ENCODE assay signal across 1 cellular context in the genomic region with DNA sequence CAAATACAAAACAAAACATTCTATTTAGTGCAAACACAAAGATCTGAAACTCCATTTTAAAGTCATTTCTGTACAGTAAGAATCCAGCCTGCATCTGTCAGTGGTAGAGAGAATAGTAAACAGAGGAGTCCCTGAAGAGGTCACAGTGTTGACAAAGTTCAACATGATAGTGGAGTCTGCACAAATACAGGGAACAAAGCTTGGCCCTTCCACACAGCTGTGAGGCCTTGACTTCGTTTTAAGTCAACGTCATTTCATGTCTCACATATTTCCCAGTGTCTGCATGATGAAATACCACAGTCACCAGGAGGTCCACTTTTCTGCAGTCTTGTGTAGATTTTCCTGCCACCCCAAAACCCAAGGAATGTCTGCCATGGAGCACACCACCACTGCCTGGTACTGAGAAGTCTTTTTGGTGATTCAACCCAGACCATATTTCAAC.
A peak's percentile ranks its signal among the peaks of the same experiment; 100 is the strongest.
TF ChIP-seq lines count a peak whose summit lies in the region.

No MANE protein-coding gene starts in this region.

TF ChIP-seq in HepG2, 621 proteins besides CTCF, POLR2A, EP300 and RAD21 (continued from another document and continues in another):
- TF ChIP-seq CEBPG (CRISPR knock-in tag; IDR thresholded peaks at IDR 0.05) (peak; percentile 92), SNRNP70 (IDR thresholded peaks at IDR 0.05; ENCODE audit: low read depth, low read length) (no peak), PHF21A (CRISPR knock-in tag; IDR thresholded peaks at IDR 0.05) (peak; percentile 50; the same call in 1 of the 2 replicates), ARID2 (CRISPR knock-in tag; IDR thresholded peaks at IDR 0.05; ENCODE audit: borderline replicate concordance) (no peak), HES4 (CRISPR knock-in tag; IDR thresholded peaks at IDR 0.05; ENCODE audit: borderline replicate concordance) (no peak), DRAP1 (CRISPR knock-in tag; IDR thresholded peaks at IDR 0.05) (peak; percentile 34; the same call in 1 of the 2 replicates), ZNF878 (CRISPR knock-in tag; IDR thresholded peaks at IDR 0.05) (peak; percentile 39; the same call in 1 of the 2 replicates), SALL2 (CRISPR knock-in tag; IDR thresholded peaks at IDR 0.05) (peak; percentile 87), ZSCAN31 (CRISPR knock-in tag; IDR thresholded peaks at IDR 0.05; ENCODE audit: low read depth) (no peak), ZFAT (CRISPR knock-in tag; conservative IDR thresholded peaks at IDR 0.05) (no peak), ZNF674 (CRISPR knock-in tag; IDR thresholded peaks at IDR 0.05; ENCODE audit: low read depth) (no peak), MAZ (IDR thresholded peaks at IDR 0.05; ENCODE audit: borderline replicate concordance, low read depth, low read length) (no peak), MAZ (CRISPR knock-in tag; IDR thresholded peaks at IDR 0.05; ENCODE audit: low read depth) (no peak), ZNF720 (CRISPR knock-in tag; IDR thresholded peaks at IDR 0.05) (no peak), THAP9 (CRISPR knock-in tag; IDR thresholded peaks at IDR 0.05; ENCODE audit: borderline replicate concordance) (no peak), CHCHD3 (CRISPR knock-in tag; IDR thresholded peaks at IDR 0.05) (no peak), JUND (CRISPR knock-in tag; IDR thresholded peaks at IDR 0.05) (peak; percentile 57; the same call in 1 of the 2 replicates), ESRRA (CRISPR knock-in tag; IDR thresholded peaks at IDR 0.05; ENCODE audit: low read depth) (peak; percentile 40; the same call in 1 of the 2 replicates), ZNF337 (CRISPR knock-in tag; IDR thresholded peaks at IDR 0.05; ENCODE audit: borderline replicate concordance, low read depth) (no peak), HMG20A (CRISPR knock-in tag; IDR thresholded peaks at IDR 0.05; ENCODE audit: borderline replicate concordance) (peak; percentile 93), ZNF30 (CRISPR knock-in tag; IDR thresholded peaks at IDR 0.05) (no peak), GATAD2A (CRISPR knock-in tag; IDR thresholded peaks at IDR 0.05) (peak; percentile 95), FOXC1 (CRISPR knock-in tag; IDR thresholded peaks at IDR 0.05; ENCODE audit: borderline replicate concordance) (no peak), ISL2 (CRISPR knock-in tag; IDR thresholded peaks at IDR 0.05) (peak; percentile 92), PHB2 (IDR thresholded peaks at IDR 0.05; ENCODE audit: partially characterized antibody) (no peak), ZNF614 (CRISPR knock-in tag; IDR thresholded peaks at IDR 0.05; ENCODE audit: borderline replicate concordance) (no peak), JARID2 (CRISPR knock-in tag; IDR thresholded peaks at IDR 0.05; ENCODE audit: insufficient replicate concordance) (no peak), ZBTB20 (CRISPR knock-in tag; IDR thresholded peaks at IDR 0.05; ENCODE audit: borderline replicate concordance, low read depth) (peak; percentile 59; the same call in 1 of the 2 replicates), BCL6 (CRISPR knock-in tag; IDR thresholded peaks at IDR 0.05) (peak; percentile 98), HMGA1 (CRISPR knock-in tag; conservative IDR thresholded peaks at IDR 0.05) (no peak), TEAD2 (CRISPR knock-in tag; IDR thresholded peaks at IDR 0.05) (0 out of 2 replicates have a peak, but pooled peaks have one; percentile 26), ZNF136 (CRISPR knock-in tag; IDR thresholded peaks at IDR 0.05; ENCODE audit: low read depth) (no peak), ZNF766 (CRISPR knock-in tag; IDR thresholded peaks at IDR 0.05; ENCODE audit: borderline replicate concordance) (no peak), TCF7 (IDR thresholded peaks at IDR 0.05; ENCODE audit: low read depth) (peak; percentile 85), ATF7-NPFF (CRISPR knock-in tag; IDR thresholded peaks at IDR 0.05; ENCODE audit: low read depth) (peak; percentile 22; the same call in 1 of the 2 replicates), ATF4 (CRISPR knock-in tag; IDR thresholded peaks at IDR 0.05) (peak in 1 of 2 experiments; percentile 97; a peak in 2 of 4 replicates), ZNF891 (CRISPR knock-in tag; IDR thresholded peaks at IDR 0.05) (no peak), ZBTB7A (CRISPR knock-in tag; IDR thresholded peaks at IDR 0.05) (no peak), CREM (IDR thresholded peaks at IDR 0.05) (peak; percentile 88), CREM (CRISPR knock-in tag; IDR thresholded peaks at IDR 0.05) (no peak), ZNF33B (CRISPR knock-in tag; IDR thresholded peaks at IDR 0.05) (no peak), NCOR1 (IDR thresholded peaks at IDR 0.05; ENCODE audit: borderline replicate concordance, low read length) (peak; percentile 76), ZSCAN21 (CRISPR knock-in tag; IDR thresholded peaks at IDR 0.05; ENCODE audit: borderline replicate concordance) (no peak), HNRNPLL (IDR thresholded peaks at IDR 0.05; ENCODE audit: low read depth, low read length, poor library complexity, severe bottlenecking) (no peak), ZMYM3 (CRISPR knock-in tag; IDR thresholded peaks at IDR 0.05) (no peak), NR2C2 (CRISPR knock-in tag; IDR thresholded peaks at IDR 0.05; ENCODE audit: borderline replicate concordance) (peak; percentile 78), HOXA9 (CRISPR knock-in tag; IDR thresholded peaks at IDR 0.05; ENCODE audit: borderline replicate concordance) (no peak), KLF13 (CRISPR knock-in tag; IDR thresholded peaks at IDR 0.05) (no peak), ZNF235 (CRISPR knock-in tag; IDR thresholded peaks at IDR 0.05; ENCODE audit: borderline replicate concordance) (no peak), ZNF333 (CRISPR knock-in tag; IDR thresholded peaks at IDR 0.05; ENCODE audit: borderline replicate concordance) (no peak), SMARCE1 (IDR thresholded peaks at IDR 0.05; ENCODE audit: borderline replicate concordance) (no peak)
- TF ChIP-seq, protein P1, sequence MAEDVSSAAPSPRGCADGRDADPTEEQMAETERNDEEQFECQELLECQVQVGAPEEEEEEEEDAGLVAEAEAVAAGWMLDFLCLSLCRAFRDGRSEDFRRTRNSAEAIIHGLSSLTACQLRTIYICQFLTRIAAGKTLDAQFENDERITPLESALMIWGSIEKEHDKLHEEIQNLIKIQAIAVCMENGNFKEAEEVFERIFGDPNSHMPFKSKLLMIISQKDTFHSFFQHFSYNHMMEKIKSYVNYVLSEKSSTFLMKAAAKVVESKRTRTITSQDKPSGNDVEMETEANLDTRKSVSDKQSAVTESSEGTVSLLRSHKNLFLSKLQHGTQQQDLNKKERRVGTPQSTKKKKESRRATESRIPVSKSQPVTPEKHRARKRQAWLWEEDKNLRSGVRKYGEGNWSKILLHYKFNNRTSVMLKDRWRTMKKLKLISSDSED (CRISPR knock-in tag; IDR thresholded peaks at IDR 0.05) = no peak
- TF ChIP-seq, protein P2, sequence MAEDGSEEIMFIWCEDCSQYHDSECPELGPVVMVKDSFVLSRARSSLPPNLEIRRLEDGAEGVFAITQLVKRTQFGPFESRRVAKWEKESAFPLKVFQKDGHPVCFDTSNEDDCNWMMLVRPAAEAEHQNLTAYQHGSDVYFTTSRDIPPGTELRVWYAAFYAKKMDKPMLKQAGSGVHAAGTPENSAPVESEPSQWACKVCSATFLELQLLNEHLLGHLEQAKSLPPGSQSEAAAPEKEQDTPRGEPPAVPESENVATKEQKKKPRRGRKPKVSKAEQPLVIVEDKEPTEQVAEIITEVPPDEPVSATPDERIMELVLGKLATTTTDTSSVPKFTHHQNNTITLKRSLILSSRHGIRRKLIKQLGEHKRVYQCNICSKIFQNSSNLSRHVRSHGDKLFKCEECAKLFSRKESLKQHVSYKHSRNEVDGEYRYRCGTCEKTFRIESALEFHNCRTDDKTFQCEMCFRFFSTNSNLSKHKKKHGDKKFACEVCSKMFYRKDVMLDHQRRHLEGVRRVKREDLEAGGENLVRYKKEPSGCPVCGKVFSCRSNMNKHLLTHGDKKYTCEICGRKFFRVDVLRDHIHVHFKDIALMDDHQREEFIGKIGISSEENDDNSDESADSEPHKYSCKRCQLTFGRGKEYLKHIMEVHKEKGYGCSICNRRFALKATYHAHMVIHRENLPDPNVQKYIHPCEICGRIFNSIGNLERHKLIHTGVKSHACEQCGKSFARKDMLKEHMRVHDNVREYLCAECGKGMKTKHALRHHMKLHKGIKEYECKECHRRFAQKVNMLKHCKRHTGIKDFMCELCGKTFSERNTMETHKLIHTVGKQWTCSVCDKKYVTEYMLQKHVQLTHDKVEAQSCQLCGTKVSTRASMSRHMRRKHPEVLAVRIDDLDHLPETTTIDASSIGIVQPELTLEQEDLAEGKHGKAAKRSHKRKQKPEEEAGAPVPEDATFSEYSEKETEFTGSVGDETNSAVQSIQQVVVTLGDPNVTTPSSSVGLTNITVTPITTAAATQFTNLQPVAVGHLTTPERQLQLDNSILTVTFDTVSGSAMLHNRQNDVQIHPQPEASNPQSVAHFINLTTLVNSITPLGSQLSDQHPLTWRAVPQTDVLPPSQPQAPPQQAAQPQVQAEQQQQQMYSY (CRISPR knock-in tag; IDR thresholded peaks at IDR 0.05) = no peak
- TF ChIP-seq, protein P3, sequence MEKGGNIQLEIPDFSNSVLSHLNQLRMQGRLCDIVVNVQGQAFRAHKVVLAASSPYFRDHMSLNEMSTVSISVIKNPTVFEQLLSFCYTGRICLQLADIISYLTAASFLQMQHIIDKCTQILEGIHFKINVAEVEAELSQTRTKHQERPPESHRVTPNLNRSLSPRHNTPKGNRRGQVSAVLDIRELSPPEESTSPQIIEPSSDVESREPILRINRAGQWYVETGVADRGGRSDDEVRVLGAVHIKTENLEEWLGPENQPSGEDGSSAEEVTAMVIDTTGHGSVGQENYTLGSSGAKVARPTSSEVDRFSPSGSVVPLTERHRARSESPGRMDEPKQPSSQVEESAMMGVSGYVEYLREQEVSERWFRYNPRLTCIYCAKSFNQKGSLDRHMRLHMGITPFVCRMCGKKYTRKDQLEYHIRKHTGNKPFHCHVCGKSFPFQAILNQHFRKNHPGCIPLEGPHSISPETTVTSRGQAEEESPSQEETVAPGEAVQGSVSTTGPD (CRISPR knock-in tag; IDR thresholded peaks at IDR 0.05) = no peak
- TF ChIP-seq, protein P4, sequence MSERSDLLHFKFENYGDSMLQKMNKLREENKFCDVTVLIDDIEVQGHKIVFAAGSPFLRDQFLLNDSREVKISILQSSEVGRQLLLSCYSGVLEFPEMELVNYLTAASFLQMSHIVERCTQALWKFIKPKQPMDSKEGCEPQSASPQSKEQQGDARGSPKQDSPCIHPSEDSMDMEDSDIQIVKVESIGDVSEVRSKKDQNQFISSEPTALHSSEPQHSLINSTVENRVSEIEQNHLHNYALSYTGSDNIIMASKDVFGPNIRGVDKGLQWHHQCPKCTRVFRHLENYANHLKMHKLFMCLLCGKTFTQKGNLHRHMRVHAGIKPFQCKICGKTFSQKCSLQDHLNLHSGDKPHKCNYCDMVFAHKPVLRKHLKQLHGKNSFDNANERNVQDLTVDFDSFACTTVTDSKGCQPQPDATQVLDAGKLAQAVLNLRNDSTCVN (CRISPR knock-in tag; IDR thresholded peaks at IDR 0.05; ENCODE audit: borderline replicate concordance) = no peak
- TF ChIP-seq, protein P5, sequence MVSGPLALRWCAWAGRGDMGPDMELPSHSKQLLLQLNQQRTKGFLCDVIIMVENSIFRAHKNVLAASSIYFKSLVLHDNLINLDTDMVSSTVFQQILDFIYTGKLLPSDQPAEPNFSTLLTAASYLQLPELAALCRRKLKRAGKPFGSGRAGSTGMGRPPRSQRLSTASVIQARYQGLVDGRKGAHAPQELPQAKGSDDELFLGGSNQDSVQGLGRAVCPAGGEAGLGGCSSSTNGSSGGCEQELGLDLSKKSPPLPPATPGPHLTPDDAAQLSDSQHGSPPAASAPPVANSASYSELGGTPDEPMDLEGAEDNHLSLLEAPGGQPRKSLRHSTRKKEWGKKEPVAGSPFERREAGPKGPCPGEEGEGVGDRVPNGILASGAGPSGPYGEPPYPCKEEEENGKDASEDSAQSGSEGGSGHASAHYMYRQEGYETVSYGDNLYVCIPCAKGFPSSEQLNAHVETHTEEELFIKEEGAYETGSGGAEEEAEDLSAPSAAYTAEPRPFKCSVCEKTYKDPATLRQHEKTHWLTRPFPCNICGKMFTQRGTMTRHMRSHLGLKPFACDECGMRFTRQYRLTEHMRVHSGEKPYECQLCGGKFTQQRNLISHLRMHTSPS (CRISPR knock-in tag; IDR thresholded peaks at IDR 0.05; ENCODE audit: low read depth) = no peak
- TF ChIP-seq, protein P6, sequence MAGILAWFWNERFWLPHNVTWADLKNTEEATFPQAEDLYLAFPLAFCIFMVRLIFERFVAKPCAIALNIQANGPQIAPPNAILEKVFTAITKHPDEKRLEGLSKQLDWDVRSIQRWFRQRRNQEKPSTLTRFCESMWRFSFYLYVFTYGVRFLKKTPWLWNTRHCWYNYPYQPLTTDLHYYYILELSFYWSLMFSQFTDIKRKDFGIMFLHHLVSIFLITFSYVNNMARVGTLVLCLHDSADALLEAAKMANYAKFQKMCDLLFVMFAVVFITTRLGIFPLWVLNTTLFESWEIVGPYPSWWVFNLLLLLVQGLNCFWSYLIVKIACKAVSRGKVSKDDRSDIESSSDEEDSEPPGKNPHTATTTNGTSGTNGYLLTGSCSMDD (CRISPR knock-in tag; IDR thresholded peaks at IDR 0.05) = no peak
